ENCODE assay signal across 21 cellular contexts in the genomic region with DNA sequence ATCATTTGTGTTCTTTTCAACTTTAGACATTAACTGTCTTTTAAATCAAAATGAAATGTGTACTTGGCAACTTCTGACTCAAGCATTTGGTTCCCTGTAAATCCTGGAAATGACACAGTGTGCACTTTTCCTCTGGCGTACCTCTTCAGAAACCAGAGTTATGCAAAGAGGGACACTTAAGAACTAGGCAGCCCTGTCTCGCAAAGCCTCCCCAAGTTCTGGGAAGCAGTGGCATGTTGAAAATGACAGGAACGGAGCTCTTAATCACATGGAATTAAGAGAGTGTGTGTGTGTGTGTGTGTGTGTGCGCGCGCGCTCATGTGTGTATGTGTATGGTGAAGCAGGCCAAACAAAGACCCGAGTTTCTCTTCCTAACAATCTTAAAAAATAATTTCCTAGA.
DNase-seq lines count a peak whose midpoint lies in the region; ATAC-seq and TF ChIP-seq lines count a peak whose summit lies in the region.
"Had no signal": no experiment of that assay in that cellular context is flagged by ENCODE, and none has a peak within 500 bp of the region (broad histone marks: within the 10 kb centered on the region; RNA-seq: fewer than 3 reads in every experiment).

No MANE protein-coding gene starts in this region.

- peaks cover 25% of the 10 kb centered on the region for H3K4me1 Mint-ChIP-seq in WTC11
- H3K4me1 Mint-ChIP-seq: IgD-negative memory B cell had no signal

- H3K4me3 Mint-ChIP-seq in WTC11, result no peak overlapping the region
- H3K4me3 Mint-ChIP-seq: CD4-positive, alpha-beta T cell; HFFc6; IgD-negative memory B cell had no signal

- TF ChIP-seq CTCF in lower lobe of right lung (IDR thresholded peaks at IDR 0.05) (no peak), upper lobe of left lung (IDR thresholded peaks at IDR 0.05) (no peak), WTC11 (IDR thresholded peaks at IDR 0.05) (no peak)

- peak; percentile 19 for DNase-seq in DMS 273 (lab: John Stamatoyannopoulos, UW; ENCODE audit: unreplicated experiment)
- DNase-seq in DMS 273 treated with DMSO at 0.1 percent for 48 hours (lab: John Stamatoyannopoulos, UW), result no peak
- peak; percentile 19 for DNase-seq in astrocyte of the hippocampus (ENCODE audit: low read depth, low spot score)
- peak; percentile 49 for DNase-seq in lower lobe of right lung
- DNase-seq in upper lobe of left lung, result peak in 1 of 2 donors; percentile 58
- no peak for DNase-seq in NCI-H2171 treated with DMSO at 0.1 percent for 48 hours (lab: John Stamatoyannopoulos, UW)
- no peak for DNase-seq in WTC11 (ENCODE audit: low spot score)
- DNase-seq: AML-193; CD4-positive, alpha-beta T cell; DMS53; GDM1; GOT3; H7; HFFc6 had no signal

- no peaks in the 10 kb centered on the region for H3K27me3 Mint-ChIP-seq in WTC11 (ENCODE audit: low read depth)
- H3K27me3 Mint-ChIP-seq: CD4-positive, alpha-beta T cell; IgD-negative memory B cell had no signal

- 59 to 60% methylated on average over 8 of the region's 8 CpGs for WGBS in upper lobe of left lung, 2 donors

- H3K27ac ChIP-seq in lower lobe of right lung (no peak overlapping the region), upper lobe of left lung (no peak overlapping the region)
- H3K27ac ChIP-seq: 22Rv1, A549, C4-2B had no signal

- no peak overlapping the region for H3K27ac Mint-ChIP-seq in WTC11
- H3K27ac Mint-ChIP-seq: CD4-positive, alpha-beta T cell; HFFc6; IgD-negative memory B cell had no signal

- H3K9me3 Mint-ChIP-seq in WTC11, result peaks cover 14% of the 10 kb centered on the region
- H3K9me3 Mint-ChIP-seq: CD4-positive, alpha-beta T cell; HFFc6 had no signal

- no peaks in the 10 kb centered on the region for H3K36me3 ChIP-seq in lower lobe of right lung
- H3K36me3 ChIP-seq in upper lobe of left lung, result no peaks in the 10 kb centered on the region

- CTCF ChIA-PET in WTC11 (lab: Charles Lee), result no interaction called here

- POLR2A ChIA-PET in WTC11 (lab: Charles Lee), result interaction anchor here (0.5 kb wide), 1 partner anchor 100 kb away, joined by 4 read pairs; no protein-coding TSS in a partner anchor

- TF ChIP-seq EP300 in upper lobe of left lung (IDR thresholded peaks at IDR 0.05), result peak; percentile 21 to 88 (median 52)

- peak; percentile 92 to 97 for ATAC-seq in lower lobe of right lung
- ATAC-seq in upper lobe of left lung (ENCODE audit: low FRiP score in 2 of 2), result peak; percentile 44 to 83
- ATAC-seq in WTC11, result no peak
- no peak for ATAC-seq in HG02642 (IDR thresholded peaks at IDR 0.05; ENCODE audit: poor library complexity, unreplicated experiment)
- ATAC-seq: A549, HCT116, HepG2 had no signal

- H3K4me1 ChIP-seq in lower lobe of right lung, result no peaks in the 10 kb centered on the region
- peaks cover 0 to 7% (median 4%) of the 10 kb centered on the region in 4 donors for H3K4me1 ChIP-seq in upper lobe of left lung
- H3K4me1 ChIP-seq: A549 had no signal

- H3K9me3 ChIP-seq in lower lobe of right lung (no peaks in the 10 kb centered on the region), upper lobe of left lung (no peaks in the 10 kb centered on the region)
- H3K9me3 ChIP-seq: A549 had no signal

- H3K27me3 ChIP-seq in lower lobe of right lung (ENCODE audit: low read depth), result no peaks in the 10 kb centered on the region
- H3K27me3 ChIP-seq in upper lobe of left lung, result no peaks in the 10 kb centered on the region

- no peak for TF ChIP-seq POLR2A in upper lobe of left lung (IDR thresholded peaks at IDR 0.05)

- intact Hi-C loops in lower lobe of right lung (cut with DNase I), result no loop called here

- no peak overlapping the region for H3K4me3 ChIP-seq in lower lobe of right lung
- no peak overlapping the region for H3K4me3 ChIP-seq in upper lobe of left lung
- H3K4me3 ChIP-seq: A549 had no signal

- peaks cover 11% of the 10 kb centered on the region for H3K36me3 Mint-ChIP-seq in WTC11
- H3K36me3 Mint-ChIP-seq: IgD-negative memory B cell had no signal

TF ChIP-seq in WTC11, 78 proteins besides CTCF, POLR2A, EP300 and RAD21 (continues in another document):
- TF ChIP-seq, protein P1, sequence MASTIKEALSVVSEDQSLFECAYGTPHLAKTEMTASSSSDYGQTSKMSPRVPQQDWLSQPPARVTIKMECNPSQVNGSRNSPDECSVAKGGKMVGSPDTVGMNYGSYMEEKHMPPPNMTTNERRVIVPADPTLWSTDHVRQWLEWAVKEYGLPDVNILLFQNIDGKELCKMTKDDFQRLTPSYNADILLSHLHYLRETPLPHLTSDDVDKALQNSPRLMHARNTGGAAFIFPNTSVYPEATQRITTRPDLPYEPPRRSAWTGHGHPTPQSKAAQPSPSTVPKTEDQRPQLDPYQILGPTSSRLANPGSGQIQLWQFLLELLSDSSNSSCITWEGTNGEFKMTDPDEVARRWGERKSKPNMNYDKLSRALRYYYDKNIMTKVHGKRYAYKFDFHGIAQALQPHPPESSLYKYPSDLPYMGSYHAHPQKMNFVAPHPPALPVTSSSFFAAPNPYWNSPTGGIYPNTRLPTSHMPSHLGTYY (CRISPR knock-in tag; IDR thresholded peaks at IDR 0.05), result no peak
- TF ChIP-seq ZNF671 (CRISPR knock-in tag; IDR thresholded peaks at IDR 0.05) (no peak), TEAD1 (CRISPR knock-in tag; IDR thresholded peaks at IDR 0.05) (no peak), MYBL2 (CRISPR knock-in tag; IDR thresholded peaks at IDR 0.05) (no peak), CREB1 (CRISPR knock-in tag; IDR thresholded peaks at IDR 0.05) (no peak), FOXK1 (CRISPR knock-in tag; IDR thresholded peaks at IDR 0.05) (no peak), FOXP1 (CRISPR knock-in tag; IDR thresholded peaks at IDR 0.05; ENCODE audit: borderline replicate concordance) (no peak), GTF2I (CRISPR knock-in tag; conservative IDR thresholded peaks at IDR 0.05) (no peak), GABPB1 (CRISPR knock-in tag; IDR thresholded peaks at IDR 0.05) (no peak), KAT7 (CRISPR knock-in tag; IDR thresholded peaks at IDR 0.05; ENCODE audit: borderline replicate concordance) (no peak), ESRRA (CRISPR knock-in tag; IDR thresholded peaks at IDR 0.05; ENCODE audit: borderline replicate concordance) (no peak)
- TF ChIP-seq, protein P2, sequence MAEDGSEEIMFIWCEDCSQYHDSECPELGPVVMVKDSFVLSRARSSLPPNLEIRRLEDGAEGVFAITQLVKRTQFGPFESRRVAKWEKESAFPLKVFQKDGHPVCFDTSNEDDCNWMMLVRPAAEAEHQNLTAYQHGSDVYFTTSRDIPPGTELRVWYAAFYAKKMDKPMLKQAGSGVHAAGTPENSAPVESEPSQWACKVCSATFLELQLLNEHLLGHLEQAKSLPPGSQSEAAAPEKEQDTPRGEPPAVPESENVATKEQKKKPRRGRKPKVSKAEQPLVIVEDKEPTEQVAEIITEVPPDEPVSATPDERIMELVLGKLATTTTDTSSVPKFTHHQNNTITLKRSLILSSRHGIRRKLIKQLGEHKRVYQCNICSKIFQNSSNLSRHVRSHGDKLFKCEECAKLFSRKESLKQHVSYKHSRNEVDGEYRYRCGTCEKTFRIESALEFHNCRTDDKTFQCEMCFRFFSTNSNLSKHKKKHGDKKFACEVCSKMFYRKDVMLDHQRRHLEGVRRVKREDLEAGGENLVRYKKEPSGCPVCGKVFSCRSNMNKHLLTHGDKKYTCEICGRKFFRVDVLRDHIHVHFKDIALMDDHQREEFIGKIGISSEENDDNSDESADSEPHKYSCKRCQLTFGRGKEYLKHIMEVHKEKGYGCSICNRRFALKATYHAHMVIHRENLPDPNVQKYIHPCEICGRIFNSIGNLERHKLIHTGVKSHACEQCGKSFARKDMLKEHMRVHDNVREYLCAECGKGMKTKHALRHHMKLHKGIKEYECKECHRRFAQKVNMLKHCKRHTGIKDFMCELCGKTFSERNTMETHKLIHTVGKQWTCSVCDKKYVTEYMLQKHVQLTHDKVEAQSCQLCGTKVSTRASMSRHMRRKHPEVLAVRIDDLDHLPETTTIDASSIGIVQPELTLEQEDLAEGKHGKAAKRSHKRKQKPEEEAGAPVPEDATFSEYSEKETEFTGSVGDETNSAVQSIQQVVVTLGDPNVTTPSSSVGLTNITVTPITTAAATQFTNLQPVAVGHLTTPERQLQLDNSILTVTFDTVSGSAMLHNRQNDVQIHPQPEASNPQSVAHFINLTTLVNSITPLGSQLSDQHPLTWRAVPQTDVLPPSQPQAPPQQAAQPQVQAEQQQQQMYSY (CRISPR knock-in tag; IDR thresholded peaks at IDR 0.05), result no peak
- TF ChIP-seq, protein P3, sequence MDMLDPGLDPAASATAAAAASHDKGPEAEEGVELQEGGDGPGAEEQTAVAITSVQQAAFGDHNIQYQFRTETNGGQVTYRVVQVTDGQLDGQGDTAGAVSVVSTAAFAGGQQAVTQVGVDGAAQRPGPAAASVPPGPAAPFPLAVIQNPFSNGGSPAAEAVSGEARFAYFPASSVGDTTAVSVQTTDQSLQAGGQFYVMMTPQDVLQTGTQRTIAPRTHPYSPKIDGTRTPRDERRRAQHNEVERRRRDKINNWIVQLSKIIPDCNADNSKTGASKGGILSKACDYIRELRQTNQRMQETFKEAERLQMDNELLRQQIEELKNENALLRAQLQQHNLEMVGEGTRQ (CRISPR knock-in tag; IDR thresholded peaks at IDR 0.05), result no peak
- TF ChIP-seq, protein P4, sequence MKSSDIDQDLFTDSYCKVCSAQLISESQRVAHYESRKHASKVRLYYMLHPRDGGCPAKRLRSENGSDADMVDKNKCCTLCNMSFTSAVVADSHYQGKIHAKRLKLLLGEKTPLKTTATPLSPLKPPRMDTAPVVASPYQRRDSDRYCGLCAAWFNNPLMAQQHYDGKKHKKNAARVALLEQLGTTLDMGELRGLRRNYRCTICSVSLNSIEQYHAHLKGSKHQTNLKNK (CRISPR knock-in tag; IDR thresholded peaks at IDR 0.05), result no peak
- TF ChIP-seq, protein P5, sequence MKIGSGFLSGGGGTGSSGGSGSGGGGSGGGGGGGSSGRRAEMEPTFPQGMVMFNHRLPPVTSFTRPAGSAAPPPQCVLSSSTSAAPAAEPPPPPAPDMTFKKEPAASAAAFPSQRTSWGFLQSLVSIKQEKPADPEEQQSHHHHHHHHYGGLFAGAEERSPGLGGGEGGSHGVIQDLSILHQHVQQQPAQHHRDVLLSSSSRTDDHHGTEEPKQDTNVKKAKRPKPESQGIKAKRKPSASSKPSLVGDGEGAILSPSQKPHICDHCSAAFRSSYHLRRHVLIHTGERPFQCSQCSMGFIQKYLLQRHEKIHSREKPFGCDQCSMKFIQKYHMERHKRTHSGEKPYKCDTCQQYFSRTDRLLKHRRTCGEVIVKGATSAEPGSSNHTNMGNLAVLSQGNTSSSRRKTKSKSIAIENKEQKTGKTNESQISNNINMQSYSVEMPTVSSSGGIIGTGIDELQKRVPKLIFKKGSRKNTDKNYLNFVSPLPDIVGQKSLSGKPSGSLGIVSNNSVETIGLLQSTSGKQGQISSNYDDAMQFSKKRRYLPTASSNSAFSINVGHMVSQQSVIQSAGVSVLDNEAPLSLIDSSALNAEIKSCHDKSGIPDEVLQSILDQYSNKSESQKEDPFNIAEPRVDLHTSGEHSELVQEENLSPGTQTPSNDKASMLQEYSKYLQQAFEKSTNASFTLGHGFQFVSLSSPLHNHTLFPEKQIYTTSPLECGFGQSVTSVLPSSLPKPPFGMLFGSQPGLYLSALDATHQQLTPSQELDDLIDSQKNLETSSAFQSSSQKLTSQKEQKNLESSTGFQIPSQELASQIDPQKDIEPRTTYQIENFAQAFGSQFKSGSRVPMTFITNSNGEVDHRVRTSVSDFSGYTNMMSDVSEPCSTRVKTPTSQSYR (CRISPR knock-in tag; IDR thresholded peaks at IDR 0.05), result no peak

Comparison
In these comparisons a context has a peak if more than half of its experiments do, and no peak if none do; other contexts are left out.
1. DNase-seq: peak in DMS 273 (single experiment), astrocyte of the hippocampus (single experiment) and lower lobe of right lung (single experiment); none in DMS 273 treated with DMSO at 0.1 percent for 48 hours (single experiment), NCI-H2171 treated with DMSO at 0.1 percent for 48 hours (single experiment) and WTC11 (single experiment).
2. ATAC-seq: peak in lower lobe of right lung (2 of 2) and upper lobe of left lung (2 of 2); none in WTC11 (single experiment) and HG02642 (single experiment).